In the genomic region with DNA sequence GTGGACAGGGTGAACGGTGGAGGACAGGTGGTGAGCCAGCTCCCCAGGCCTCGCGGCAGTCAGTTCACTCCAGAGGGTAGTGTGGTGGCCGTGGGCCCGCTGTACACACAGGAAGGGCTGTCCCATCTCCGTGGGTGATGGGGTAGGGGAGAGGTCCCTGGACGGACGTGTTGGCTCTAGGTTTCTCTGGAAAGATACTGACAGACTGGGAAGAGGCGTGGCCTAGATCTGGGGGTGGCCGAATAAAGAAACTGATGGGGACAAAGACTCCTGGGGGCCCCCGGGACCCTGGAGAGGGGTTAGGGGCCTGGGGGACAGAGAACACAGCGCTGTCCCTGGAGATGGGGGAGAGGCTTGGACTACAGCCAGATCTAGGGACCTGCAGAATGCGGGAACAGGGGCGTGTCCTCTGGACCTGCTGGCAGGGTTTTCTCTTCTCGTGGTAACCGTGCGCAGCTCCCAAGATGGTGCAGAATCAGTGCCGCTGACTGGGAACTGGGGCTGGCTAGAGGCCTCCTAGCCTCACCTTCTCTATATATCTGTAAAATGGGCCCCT, we compare ENCODE assay signal across 9 cellular contexts. TPM values are rescaled to one million over a fixed set of nuclear protein-coding genes. Genes with fewer than 3 reads are reported as not detected.
DNase-seq lines count a peak whose midpoint lies in the region; ATAC-seq and TF ChIP-seq lines count a peak whose summit lies in the region.
"Had no signal": no experiment of that assay in that cellular context is flagged by ENCODE, and none has a peak within 500 bp of the region (broad histone marks: within the 10 kb centered on the region; RNA-seq: fewer than 3 reads in every experiment).

No MANE protein-coding gene starts in this region.

- H3K27ac ChIP-seq in CD4-positive, alpha-beta T cell (ENCODE audit: low read depth, low read length): peak overlapping the region; percentile 46
- no peak overlapping the region for H3K27ac ChIP-seq in Karpas-422 (ENCODE audit: low read length)

- no peaks in the 10 kb centered on the region for H3K79me2 ChIP-seq in Karpas-422 (ENCODE audit: low read length)

- no peak for ATAC-seq in CD4-positive, alpha-beta T cell (ENCODE audit: poor library complexity)
- ATAC-seq in activated CD4-positive, CD25-positive, alpha-beta regulatory T cell treated with anti-CD3 and anti-CD28 coated beads, Interleukin-2, amount 50 U/mL, for 24 hours: no peak

- intact Hi-C loops in CD4-positive, alpha-beta T cell (cut with DNase I, micrococcal nuclease): loop anchor here in 1 of 2 experiments (1.0 to 5.0 kb wide), 2 partner anchors 71 to 151 kb away; partner anchors contain the start of gene MYO1F
- intact Hi-C loops in MCF 10A (cut with micrococcal nuclease): loop anchor here (1.0 to 2.0 kb wide), 2 partner anchors 94 to 152 kb away; partner anchors contain the start of gene MARCHF2

- no peaks in the 10 kb centered on the region for H4K20me1 ChIP-seq in Karpas-422 (ENCODE audit: insufficient read depth, low read depth, low read length)

- H3K4me1 Mint-ChIP-seq in CD4-positive, alpha-beta T cell (ENCODE audit: low read depth): peaks cover 19% of the 10 kb centered on the region
- H3K4me1 Mint-ChIP-seq in MCF 10A (ENCODE audit: insufficient read depth, unreplicated experiment): peaks cover 5% of the 10 kb centered on the region
- H3K4me1 Mint-ChIP-seq in mesothelial cell of epicardium: peaks cover 9% of the 10 kb centered on the region

- H3K4me3 ChIP-seq in Karpas-422 (ENCODE audit: low read length): peak overlapping the region; percentile 77

- H3K4me3 Mint-ChIP-seq in CD4-positive, alpha-beta T cell: peak overlapping the region; percentile 93
- H3K4me3 Mint-ChIP-seq in MCF 10A (ENCODE audit: unreplicated experiment): peak overlapping the region; percentile 86
- peak overlapping the region; percentile 86 for H3K4me3 Mint-ChIP-seq in mesothelial cell of epicardium

- BruUV-seq in MCF 10A (replicated peaks; lab: Mats Ljungman, UMichigan): no TSS peak

- no peak for DNase-seq in CD4-positive, alpha-beta T cell
- DNase-seq in Karpas-422 (no peak), MCF 10A (ENCODE audit: unreplicated experiment) (no peak), mesothelial cell of epicardium (ENCODE audit: low spot score in 2 of 2, unreplicated experiment in 2 of 2) (no peak), activated gamma-delta T cell treated with Interleukin-2 at 50 U/mL for 16 hours (no peak), SKM-1 treated with dmso at 0.1 percent for 144 hours (lab: John Stamatoyannopoulos, UW; ENCODE audit: unreplicated experiment) (no peak), NCI-H1048 (lab: John Stamatoyannopoulos, UW) (no peak)

- POLR2A ChIA-PET in CD4-positive, alpha-beta T cell (lab: Charles Lee): interaction anchor here (1.0 to 2.8 kb wide), 9 partner anchors 8 to 93 kb away, joined by 3 to 29 read pairs (median 9); partner anchors contain the start of genes MARCHF2 and ZNF414
- POLR2A ChIA-PET in MCF 10A (lab: Yijun Ruan, JAX): interaction anchor here (1.3 to 2.1 kb wide), 3 partner anchors 20 to 153 kb away, joined by 4 to 9 read pairs (median 6); no protein-coding TSS in a partner anchor

- peak overlapping the region; percentile 95 for H3K4me2 ChIP-seq in Karpas-422 (ENCODE audit: low read depth, low read length, poor library complexity, severe bottlenecking)

- H3K4me1 ChIP-seq in Karpas-422 (ENCODE audit: low read length): peaks cover 11% of the 10 kb centered on the region

- TF ChIP-seq CTCF in CD4-positive, alpha-beta T cell (IDR thresholded peaks at IDR 0.05): no peak
- TF ChIP-seq CTCF in MCF 10A (IDR thresholded peaks at IDR 0.05; ENCODE audit: unreplicated experiment): no peak
- TF ChIP-seq CTCF in mesothelial cell of epicardium (IDR thresholded peaks at IDR 0.05; ENCODE audit: unreplicated experiment): no peak

- CTCF ChIA-PET in CD4-positive, alpha-beta T cell (lab: Charles Lee): interaction anchor here (1.1 to 1.6 kb wide), 7 partner anchors 20 to 94 kb away, joined by 3 to 10 read pairs (median 6); partner anchors contain the start of gene MARCHF2
- CTCF ChIA-PET in MCF 10A (lab: Yijun Ruan, JAX): interaction anchor here (0.5 to 2.9 kb wide), 16 partner anchors 11 to 152 kb away, joined by 3 to 28 read pairs (median 4); partner anchors contain the start of gene MARCHF2

- H2AFZ ChIP-seq in Karpas-422 (ENCODE audit: low read length): peak overlapping the region; percentile 93

- H3K36me3 ChIP-seq in Karpas-422 (ENCODE audit: insufficient read depth, low read length): no peaks in the 10 kb centered on the region

- H3K9me3 ChIP-seq in CD4-positive, alpha-beta T cell (ENCODE audit: control insufficient read depth, low read length): no peaks in the 10 kb centered on the region
- H3K9me3 ChIP-seq in Karpas-422 (ENCODE audit: low read length): no peaks in the 10 kb centered on the region

- no peaks in the 10 kb centered on the region for H3K9me3 Mint-ChIP-seq in CD4-positive, alpha-beta T cell
- no peaks in the 10 kb centered on the region for H3K9me3 Mint-ChIP-seq in MCF 10A (ENCODE audit: unreplicated experiment)
- H3K9me3 Mint-ChIP-seq in mesothelial cell of epicardium: no peaks in the 10 kb centered on the region

- H3K27me3 Mint-ChIP-seq in CD4-positive, alpha-beta T cell: no peaks in the 10 kb centered on the region
- H3K27me3 Mint-ChIP-seq in MCF 10A (ENCODE audit: insufficient read depth, unreplicated experiment) (no peaks in the 10 kb centered on the region), mesothelial cell of epicardium (ENCODE audit: low read depth) (no peaks in the 10 kb centered on the region)

- H3K27ac Mint-ChIP-seq in CD4-positive, alpha-beta T cell: peak overlapping the region; percentile 85
- H3K27ac Mint-ChIP-seq in MCF 10A (ENCODE audit: low read depth, unreplicated experiment) (no peak overlapping the region), mesothelial cell of epicardium (peak overlapping the region; percentile 62)

- H3K9me2 ChIP-seq in Karpas-422 (replicated peaks; ENCODE audit: insufficient read depth, low read length): no peaks in the 10 kb centered on the region

- H3K36me3 Mint-ChIP-seq in CD4-positive, alpha-beta T cell (ENCODE audit: low read depth): peaks cover 15% of the 10 kb centered on the region
- H3K36me3 Mint-ChIP-seq in MCF 10A (ENCODE audit: insufficient read depth, unreplicated experiment): peaks cover 19% of the 10 kb centered on the region
- no peaks in the 10 kb centered on the region for H3K36me3 Mint-ChIP-seq in mesothelial cell of epicardium

- H3K9ac ChIP-seq in Karpas-422 (ENCODE audit: low read length): peak overlapping the region; percentile 73

- no peaks in the 10 kb centered on the region for H3K27me3 ChIP-seq in CD4-positive, alpha-beta T cell (ENCODE audit: control insufficient read depth, insufficient read depth, low read length)
- no peaks in the 10 kb centered on the region for H3K27me3 ChIP-seq in Karpas-422 (ENCODE audit: low read length)

RNA-seq across cellular contexts. Expression of gene PRAM1, which starts 4.0 kb away (rescaled TPM):
- total RNA-seq in CD4-positive, alpha-beta T cell: 1 to 10 TPM; 4.3 to 6.3 TPM
- not detected in 2 replicates for total RNA-seq in Karpas-422 (2014; rRNA removed; shearing (Covaris generic); ENCODE audit: low replicate concordance)
- 0.15 TPM in 1 of 2 replicates, not detected in the other for total RNA-seq in MCF 10A (2022)
- 0.70 to 1.2 TPM (median 0.94 TPM) in 3 replicates for total RNA-seq in mesothelial cell of epicardium
- total RNA-seq: lung microvascular endothelial cell had no signal

RNA-seq across cellular contexts. Expression of gene ZNF414, which starts 7.5 kb away (rescaled TPM):
- 10 to 100 TPM; 36.3 to 38.0 TPM for total RNA-seq in CD4-positive, alpha-beta T cell
- total RNA-seq in Karpas-422 (2014; rRNA removed; shearing (Covaris generic); ENCODE audit: low replicate concordance): 3.8 and 11.8 TPM in 2 replicates
- total RNA-seq in MCF 10A (2022) (16.3 and 27.2 TPM in 2 replicates), mesothelial cell of epicardium (33.5 to 37.1 TPM (median 35.5 TPM) in 3 replicates)
